In the genomic region with DNA sequence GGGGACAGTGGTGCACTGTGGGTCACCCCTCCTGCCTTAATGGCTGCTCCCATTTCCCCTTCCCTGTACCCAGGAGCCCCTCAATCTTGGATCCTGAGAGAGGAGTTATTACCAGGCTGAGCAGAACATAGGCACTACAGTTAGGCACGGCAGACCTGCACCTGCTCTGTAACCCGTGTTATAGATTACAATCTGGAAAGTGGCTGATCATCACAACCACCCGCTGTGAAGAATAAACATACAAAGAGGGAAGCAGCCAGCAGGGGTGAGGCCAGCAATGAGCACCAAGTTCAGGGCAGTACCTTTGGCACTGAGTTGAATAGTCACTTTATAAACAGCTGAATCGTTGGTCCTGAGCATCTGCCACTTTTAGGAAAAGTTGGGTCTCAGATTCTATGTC, we compare ENCODE assay signal across 17 cellular contexts. TPM values are rescaled to one million over a fixed set of nuclear protein-coding genes. Genes with fewer than 3 reads are reported as not detected.
DNase-seq lines count a peak whose midpoint lies in the region; ATAC-seq, FAIRE-seq and TF ChIP-seq lines count a peak whose summit lies in the region.
"Had no signal": no experiment of that assay in that cellular context is flagged by ENCODE, and none has a peak within 500 bp of the region (broad histone marks: within the 10 kb centered on the region; RNA-seq: fewer than 3 reads in every experiment).

No MANE protein-coding gene starts in this region.

- peaks cover 9 to 67% of the 10 kb centered on the region in 2 experiments for H3K27me3 ChIP-seq in HepG2 (ENCODE audit: control insufficient read depth in 1 of 2, insufficient read depth in 2 of 2, low read length in 2 of 2)
- H3K27me3 ChIP-seq in SK-N-SH (ENCODE audit: insufficient read depth), result no peaks in the 10 kb centered on the region

- H3K9ac ChIP-seq in HepG2 (ENCODE audit: insufficient read depth, low read depth, low read length) (no peak overlapping the region), SK-N-SH (no peak overlapping the region)

- no peak overlapping the region for H3K4me3 ChIP-seq in HepG2 (replicated peaks in 1 of 3; ENCODE audit: insufficient read depth in 1 of 3, low read depth in 2 of 3, low read length in 3 of 3)
- H3K4me3 ChIP-seq in SK-N-SH (ENCODE audit: low read depth in 2 of 2, low read length in 1 of 2), result no peak overlapping the region
- H3K4me3 ChIP-seq: prostate gland had no signal

- H3K9me2 ChIP-seq in SK-N-SH, result no peaks in the 10 kb centered on the region

- no peak for TF ChIP-seq RAD21 in HepG2 (CRISPR knock-in tag; IDR thresholded peaks at IDR 0.05)
- no peak for TF ChIP-seq RAD21 in SK-N-SH (IDR thresholded peaks at IDR 0.05; ENCODE audit: low read length)

- in situ Hi-C loops in HepG2 (cut with HindIII; ENCODE audit: extremely low pct_ligation_motif_present, low pct_unique_long_range_greater_than_20kb), result no loop called here

- no peaks in the 10 kb centered on the region for H3K36me3 Mint-ChIP-seq in activated CD4-positive, alpha-beta memory T cell treated with anti-CD3 and anti-CD28 coated beads, Interleukin-2, amount 10 ng/mL, durations not matched to agents 7 days and 5 days (ENCODE audit: low read depth)

- no peaks in the 10 kb centered on the region for H4K20me1 ChIP-seq in HepG2 (ENCODE audit: insufficient read depth, low read length)
- H4K20me1 ChIP-seq in SK-N-SH (ENCODE audit: insufficient read depth), result no peaks in the 10 kb centered on the region

- no peak overlapping the region for H3K4me3 Mint-ChIP-seq in activated CD4-positive, alpha-beta memory T cell treated with anti-CD3 and anti-CD28 coated beads, Interleukin-2, amount 10 ng/mL, durations not matched to agents 7 days and 5 days
- H3K4me3 Mint-ChIP-seq: activated CD4-positive, alpha-beta T cell treated with anti-CD3 and anti-CD28 coated beads, Interleukin-2, amount 10 ng/mL, durations not matched to agents 7 days and 5 days had no signal

- H2AFZ ChIP-seq in HepG2 (ENCODE audit: low read length) (no peak overlapping the region), SK-N-SH (ENCODE audit: low read depth) (no peak overlapping the region)

- no peak for TF ChIP-seq EP300 in HepG2 (IDR thresholded peaks at IDR 0.05; ENCODE audit: low read depth in 2 of 2, low read length in 2 of 2)
- TF ChIP-seq EP300 in HepG2 (CRISPR knock-in tag; IDR thresholded peaks at IDR 0.05; ENCODE audit: borderline replicate concordance), result no peak
- no peak for TF ChIP-seq EP300 in SK-N-SH (IDR thresholded peaks at IDR 0.05; ENCODE audit: borderline replicate concordance in 1 of 2, low read depth in 1 of 2, low read length in 1 of 2)

- peaks cover 45% of the 10 kb centered on the region for H3K27me3 Mint-ChIP-seq in activated CD4-positive, alpha-beta memory T cell treated with anti-CD3 and anti-CD28 coated beads, Interleukin-2, amount 10 ng/mL, durations not matched to agents 7 days and 5 days

- H3K9me3 Mint-ChIP-seq in activated CD4-positive, alpha-beta memory T cell treated with anti-CD3 and anti-CD28 coated beads, Interleukin-2, amount 10 ng/mL, durations not matched to agents 7 days and 5 days, result no peaks in the 10 kb centered on the region
- H3K9me3 Mint-ChIP-seq: activated CD4-positive, alpha-beta T cell treated with anti-CD3 and anti-CD28 coated beads, Interleukin-2, amount 10 ng/mL, durations not matched to agents 7 days and 5 days; activated T-cell treated with anti-CD3 and anti-CD28 coated beads, Interleukin-2, amount 50 U/mL, for 4 hours had no signal

- TF ChIP-seq POLR2A in HepG2 (IDR thresholded peaks at IDR 0.05; ENCODE audit: insufficient read depth in 1 of 2, low read depth in 2 of 2, low read length in 2 of 2), result no peak

- WGBS in HepG2 (ENCODE audit: low lambda C conversion rate), result 4% methylated on average over 4 of the region's 4 CpGs
- 38% methylated on average over 4 of the region's 4 CpGs for WGBS in SK-N-SH (ENCODE audit: low lambda C conversion rate)

- POLR2A ChIA-PET in HepG2 (lab: Yijun Ruan, JAX) (no interaction called here), SK-N-SH (lab: Yijun Ruan, JAX) (no interaction called here)
- POLR2A ChIA-PET in activated CD4-positive, alpha-beta memory T cell treated with anti-CD3 and anti-CD28 coated beads, Interleukin-2, amount 10 ng/mL, durations not matched to agents 7 days and 5 days (lab: Charles Lee), result no interaction called here

- H3K4me1 Mint-ChIP-seq in activated CD4-positive, alpha-beta memory T cell treated with anti-CD3 and anti-CD28 coated beads, Interleukin-2, amount 10 ng/mL, durations not matched to agents 7 days and 5 days, result peaks cover 5% of the 10 kb centered on the region

- H3K27ac Mint-ChIP-seq in activated CD4-positive, alpha-beta memory T cell treated with anti-CD3 and anti-CD28 coated beads, Interleukin-2, amount 10 ng/mL, durations not matched to agents 7 days and 5 days, result no peak overlapping the region
- H3K27ac Mint-ChIP-seq: activated CD4-positive, alpha-beta T cell treated with anti-CD3 and anti-CD28 coated beads, Interleukin-2, amount 10 ng/mL, durations not matched to agents 7 days and 5 days had no signal

- BruUV-seq in HepG2 (replicated peaks; lab: Mats Ljungman, UMichigan), result no TSS peak

- no peak overlapping the region for H3K27ac ChIP-seq in HepG2 (ENCODE audit: extremely low read length, insufficient read depth, low read length)
- H3K27ac ChIP-seq in SK-N-SH (ENCODE audit: low read depth in 2 of 2, low read length in 1 of 2), result no peak overlapping the region
- H3K27ac ChIP-seq: prostate gland had no signal

- no peak overlapping the region for H3K4me2 ChIP-seq in HepG2 (ENCODE audit: low read depth, low read length)
- no peak overlapping the region for H3K4me2 ChIP-seq in SK-N-SH

- H3K36me3 ChIP-seq in HepG2 (replicated peaks in 1 of 2; ENCODE audit: control insufficient read depth in 1 of 2, insufficient read depth in 2 of 2, low read length in 2 of 2), result no peaks in the 10 kb centered on the region
- no peaks in the 10 kb centered on the region for H3K36me3 ChIP-seq in SK-N-SH (replicated peaks in 1 of 2; ENCODE audit: control insufficient read depth in 1 of 2, insufficient read depth in 2 of 2, low read length in 1 of 2)
- H3K36me3 ChIP-seq: prostate gland had no signal

- no peaks in the 10 kb centered on the region for H3K4me1 ChIP-seq in HepG2 (ENCODE audit: insufficient read depth, low read length)
- H3K4me1 ChIP-seq in SK-N-SH (ENCODE audit: control insufficient read depth in 1 of 2, insufficient read depth in 2 of 2, low read depth in 1 of 2, low read length in 1 of 2), result peaks cover 0 to 11% of the 10 kb centered on the region in 2 experiments; a peak in 1 of 4 replicates
- H3K4me1 ChIP-seq: prostate gland had no signal

- CTCF ChIA-PET in HepG2 (lab: Yijun Ruan, JAX; ENCODE audit: low intra/inter-chr PET ratio, low total read pairs), result no interaction called here
- CTCF ChIA-PET in activated CD4-positive, alpha-beta memory T cell treated with anti-CD3 and anti-CD28 coated beads, Interleukin-2, amount 10 ng/mL, durations not matched to agents 7 days and 5 days (lab: Charles Lee), result no interaction called here
- CTCF ChIA-PET in SK-N-SH (lab: Yijun Ruan, JAX), result interaction anchor here (5.7 kb wide), 1 partner anchor 9 kb away, joined by 34 read pairs; no protein-coding TSS in a partner anchor

- peak; percentile 52 for DNase-seq in DMS 273 (lab: John Stamatoyannopoulos, UW; ENCODE audit: unreplicated experiment)
- peak; percentile 20 for DNase-seq in LoVo (ENCODE audit: low spot score)
- DNase-seq in NCI-H510A (lab: John Stamatoyannopoulos, UW), result peak; percentile 81
- DNase-seq in HepG2 (ENCODE audit: low spot score), result peak; percentile 3
- DNase-seq in inferior parietal cortex (ENCODE audit: extremely low spot score), result no peak
- no peak for DNase-seq in activated CD4-positive, alpha-beta memory T cell treated with anti-CD3 and anti-CD28 coated beads, Interleukin-2, amount 10 ng/mL, durations not matched to agents 7 days and 5 days
- DNase-seq in SK-N-SH, result no peak
- no peak for DNase-seq in activated effector memory CD4-positive, alpha-beta T cell treated with Interleukin-2 at 50 U/mL for 16 hours
- DNase-seq: activated CD4-positive, alpha-beta T cell treated with anti-CD3 and anti-CD28 coated beads, Interleukin-2, amount 10 ng/mL, durations not matched to agents 7 days and 5 days; activated T-cell treated with anti-CD3 and anti-CD28 coated beads, Interleukin-2, amount 50 U/mL, for 4 hours; MM.1S; SHP77 treated with DMSO at 0.1 percent for 48 hours; T-helper 9 cell had no signal

- ATAC-seq in HepG2, result no peak
- ATAC-seq: activated T-cell treated with anti-CD3 and anti-CD28 coated beads, Interleukin-2, amount 50 U/mL, for 4 hours had no signal

- no peak for TF ChIP-seq CTCF in HepG2 (CRISPR knock-in tag; IDR thresholded peaks at IDR 0.05)
- no peak for TF ChIP-seq CTCF in SK-N-SH (IDR thresholded peaks at IDR 0.05)

- no peaks in the 10 kb centered on the region for H3K9me3 ChIP-seq in HepG2 (ENCODE audit: low read length)
- H3K9me3 ChIP-seq in SK-N-SH, result no peaks in the 10 kb centered on the region
- H3K9me3 ChIP-seq: prostate gland had no signal

- H3K79me2 ChIP-seq in HepG2 (ENCODE audit: insufficient read depth, low read length), result no peaks in the 10 kb centered on the region
- no peaks in the 10 kb centered on the region for H3K79me2 ChIP-seq in SK-N-SH (ENCODE audit: insufficient read depth)

- intact Hi-C loops in HepG2 (cut with micrococcal nuclease; ENCODE audit: unreplicated experiment), result no loop called here

- FAIRE-seq in HepG2 (lab: Jason Lieb, UNC), result no peak

- no peaks in the 10 kb centered on the region for H3F3A ChIP-seq in SK-N-SH (replicated peaks; ENCODE audit: insufficient read depth)

RNA-seq across cellular contexts. Expression of a gene that starts 1.7 kb away (rescaled TPM):
- 0.04 TPM in 1 of 2 replicates, not detected in the other for total RNA-seq in HepG2 (2016; rRNA removed; fragmentation: Illumina TruSeq; extraction: Trizol)
- total RNA-seq in HepG2 (2016; cell fraction: cytosol; rRNA removed; fragmentation: Illumina TruSeq; extraction: Trizol; ENCODE audit: low read depth), result not detected in 2 replicates
- total RNA-seq in HepG2 (2016; cell fraction: insoluble cytoplasmic fraction; rRNA removed; fragmentation: Illumina TruSeq; extraction: Trizol), result 0.02 TPM in 1 of 2 replicates, not detected in the other
- not detected in 2 replicates for total RNA-seq in HepG2 (2016; cell fraction: membrane; rRNA removed; fragmentation: Illumina TruSeq; extraction: Trizol)
- not detected in 2 replicates for total RNA-seq in HepG2 (2016; cell fraction: nucleus; rRNA removed; fragmentation: Illumina TruSeq; extraction: Trizol)
- 0.01 and 0.09 TPM in 2 replicates for polyA plus RNA-seq in HepG2 (2011; rRNA removed)
- polyA plus RNA-seq in HepG2 (2011; cell fraction: cytosol; rRNA removed), result 0.04 TPM in 1 of 2 replicates, not detected in the other
- polyA plus RNA-seq in HepG2 (2011; cell fraction: nucleus; rRNA removed), result 0.14 and 0.34 TPM in 2 replicates
- 0.05 TPM in 1 of 2 replicates, not detected in the other for polyA plus RNA-seq in HepG2 (2012)
- not detected in 2 replicates for polyA plus RNA-seq in HepG2 (2016; cell fraction: cytosol; fragmentation: Illumina TruSeq; extraction: Trizol; ENCODE audit: low read depth)
- not detected in 2 replicates for polyA plus RNA-seq in HepG2 (2016; cell fraction: insoluble cytoplasmic fraction; fragmentation: Illumina TruSeq; extraction: Trizol; ENCODE audit: low read depth)
- not detected in 2 replicates for polyA plus RNA-seq in HepG2 (2016; cell fraction: membrane; fragmentation: Illumina TruSeq; extraction: Trizol; ENCODE audit: low read depth)
- 0.23 TPM in 1 of 2 replicates, not detected in the other for polyA plus RNA-seq in HepG2 (2016; cell fraction: nucleus; fragmentation: Illumina TruSeq; extraction: Trizol; ENCODE audit: insufficient read depth, low read depth)
- not detected in 2 replicates for polyA minus RNA-seq in HepG2 (2011; rRNA and poly(A)+ RNA removed; ENCODE audit: low replicate concordance)
- not detected in 2 replicates for polyA minus RNA-seq in HepG2 (2011; cell fraction: cytosol; rRNA and poly(A)+ RNA removed)
- 0.64 TPM in 1 of 2 replicates, not detected in the other for polyA minus RNA-seq in HepG2 (2011; cell fraction: nucleus; rRNA and poly(A)+ RNA removed)
- under 1 TPM; 0.38 to 0.45 TPM for total RNA-seq in activated CD4-positive, alpha-beta memory T cell treated with anti-CD3 and anti-CD28 coated beads, Interleukin-2, amount 10 ng/mL, durations not matched to agents 7 days and 5 days
- polyA plus RNA-seq in SK-N-SH (2012; rRNA removed), result 0.02 and 0.05 TPM in 2 replicates
- 0.05 and 0.10 TPM in 2 replicates for polyA plus RNA-seq in SK-N-SH (2012; cell fraction: cytosol; rRNA removed)
- polyA plus RNA-seq in SK-N-SH (2012; cell fraction: nucleus; rRNA removed), result 0.18 TPM in 2 replicates
- total RNA-seq: HT1080 had no signal

RNA-seq across cellular contexts. Expression of a gene that starts 22.5 kb away (rescaled TPM):
- not detected in 2 replicates for total RNA-seq in HepG2 (2016; rRNA removed; fragmentation: Illumina TruSeq; extraction: Trizol)
- not detected in 2 replicates for total RNA-seq in HepG2 (2016; cell fraction: cytosol; rRNA removed; fragmentation: Illumina TruSeq; extraction: Trizol; ENCODE audit: low read depth)
- total RNA-seq in HepG2 (2016; cell fraction: insoluble cytoplasmic fraction; rRNA removed; fragmentation: Illumina TruSeq; extraction: Trizol), result not detected in 2 replicates
- total RNA-seq in HepG2 (2016; cell fraction: membrane; rRNA removed; fragmentation: Illumina TruSeq; extraction: Trizol), result not detected in 2 replicates
- total RNA-seq in HepG2 (2016; cell fraction: nucleus; rRNA removed; fragmentation: Illumina TruSeq; extraction: Trizol), result not detected in 2 replicates
- not detected in 2 replicates for polyA plus RNA-seq in HepG2 (2011; rRNA removed)
- not detected in 2 replicates for polyA plus RNA-seq in HepG2 (2011; cell fraction: cytosol; rRNA removed)
- not detected in 2 replicates for polyA plus RNA-seq in HepG2 (2011; cell fraction: nucleus; rRNA removed)
- polyA plus RNA-seq in HepG2 (2012), result not detected in 2 replicates
- polyA plus RNA-seq in HepG2 (2016; cell fraction: cytosol; fragmentation: Illumina TruSeq; extraction: Trizol; ENCODE audit: low read depth), result not detected in 2 replicates
- not detected in 2 replicates for polyA plus RNA-seq in HepG2 (2016; cell fraction: insoluble cytoplasmic fraction; fragmentation: Illumina TruSeq; extraction: Trizol; ENCODE audit: low read depth)
- not detected in 2 replicates for polyA plus RNA-seq in HepG2 (2016; cell fraction: membrane; fragmentation: Illumina TruSeq; extraction: Trizol; ENCODE audit: low read depth)
- polyA plus RNA-seq in HepG2 (2016; cell fraction: nucleus; fragmentation: Illumina TruSeq; extraction: Trizol; ENCODE audit: insufficient read depth, low read depth), result not detected in 2 replicates
- polyA minus RNA-seq in HepG2 (2011; rRNA and poly(A)+ RNA removed; ENCODE audit: low replicate concordance), result not detected in 2 replicates
- not detected in 2 replicates for polyA minus RNA-seq in HepG2 (2011; cell fraction: cytosol; rRNA and poly(A)+ RNA removed)
- polyA minus RNA-seq in HepG2 (2011; cell fraction: nucleus; rRNA and poly(A)+ RNA removed), result not detected in 2 replicates
- total RNA-seq in activated CD4-positive, alpha-beta memory T cell treated with anti-CD3 and anti-CD28 coated beads, Interleukin-2, amount 10 ng/mL, durations not matched to agents 7 days and 5 days, result not detected
- not detected in 2 replicates for polyA plus RNA-seq in SK-N-SH (2012; rRNA removed)
- not detected in 2 replicates for polyA plus RNA-seq in SK-N-SH (2012; cell fraction: cytosol; rRNA removed)
- not detected in 2 replicates for polyA plus RNA-seq in SK-N-SH (2012; cell fraction: nucleus; rRNA removed)
- total RNA-seq: activated CD4-positive, alpha-beta T cell treated with anti-CD3 and anti-CD28 coated beads, Interleukin-2, amount 10 ng/mL, durations not matched to agents 7 days and 5 days; activated T-cell treated with anti-CD3 and anti-CD28 coated beads, Interleukin-2, amount 50 U/mL, for 4 hours; glomerular endothelial cell; HT1080; kidney epithelial cell had no signal

RNA-seq across cellular contexts. Expression of a gene that starts 29.3 kb away (rescaled TPM):
- not detected in 2 replicates for total RNA-seq in HepG2 (2016; rRNA removed; fragmentation: Illumina TruSeq; extraction: Trizol)
- total RNA-seq in HepG2 (2016; cell fraction: cytosol; rRNA removed; fragmentation: Illumina TruSeq; extraction: Trizol; ENCODE audit: low read depth), result not detected in 2 replicates
- total RNA-seq in HepG2 (2016; cell fraction: insoluble cytoplasmic fraction; rRNA removed; fragmentation: Illumina TruSeq; extraction: Trizol), result not detected in 2 replicates
- total RNA-seq in HepG2 (2016; cell fraction: membrane; rRNA removed; fragmentation: Illumina TruSeq; extraction: Trizol), result not detected in 2 replicates
- not detected in 2 replicates for total RNA-seq in HepG2 (2016; cell fraction: nucleus; rRNA removed; fragmentation: Illumina TruSeq; extraction: Trizol)
- polyA plus RNA-seq in HepG2 (2011; rRNA removed) (not detected in 2 replicates), SK-N-SH (2012; rRNA removed) (not detected in 2 replicates)
- polyA plus RNA-seq in HepG2 (2011; cell fraction: cytosol; rRNA removed), result not detected in 2 replicates
- polyA plus RNA-seq in HepG2 (2011; cell fraction: nucleus; rRNA removed), result not detected in 2 replicates
- not detected in 2 replicates for polyA plus RNA-seq in HepG2 (2012)
- polyA plus RNA-seq in HepG2 (2016; cell fraction: cytosol; fragmentation: Illumina TruSeq; extraction: Trizol; ENCODE audit: low read depth), result not detected in 2 replicates
- polyA plus RNA-seq in HepG2 (2016; cell fraction: insoluble cytoplasmic fraction; fragmentation: Illumina TruSeq; extraction: Trizol; ENCODE audit: low read depth), result not detected in 2 replicates
- polyA plus RNA-seq in HepG2 (2016; cell fraction: membrane; fragmentation: Illumina TruSeq; extraction: Trizol; ENCODE audit: low read depth), result not detected in 2 replicates
- polyA plus RNA-seq in HepG2 (2016; cell fraction: nucleus; fragmentation: Illumina TruSeq; extraction: Trizol; ENCODE audit: insufficient read depth, low read depth), result not detected in 2 replicates
- not detected in 2 replicates for polyA minus RNA-seq in HepG2 (2011; rRNA and poly(A)+ RNA removed; ENCODE audit: low replicate concordance)
- polyA minus RNA-seq in HepG2 (2011; cell fraction: cytosol; rRNA and poly(A)+ RNA removed), result not detected in 2 replicates
- not detected in 2 replicates for polyA minus RNA-seq in HepG2 (2011; cell fraction: nucleus; rRNA and poly(A)+ RNA removed)
- not detected for total RNA-seq in activated CD4-positive, alpha-beta memory T cell treated with anti-CD3 and anti-CD28 coated beads, Interleukin-2, amount 10 ng/mL, durations not matched to agents 7 days and 5 days
- not detected in 2 replicates for polyA plus RNA-seq in SK-N-SH (2012; cell fraction: cytosol; rRNA removed)
- polyA plus RNA-seq in SK-N-SH (2012; cell fraction: nucleus; rRNA removed), result not detected in 2 replicates
- total RNA-seq: activated CD4-positive, alpha-beta T cell treated with anti-CD3 and anti-CD28 coated beads, Interleukin-2, amount 10 ng/mL, durations not matched to agents 7 days and 5 days; activated T-cell treated with anti-CD3 and anti-CD28 coated beads, Interleukin-2, amount 50 U/mL, for 4 hours; glomerular endothelial cell; HT1080; kidney epithelial cell; prostate gland had no signal

RNA-seq across cellular contexts. Expression of a gene that starts 45.3 kb away (rescaled TPM):
- not detected in 2 replicates for total RNA-seq in HepG2 (2016; rRNA removed; fragmentation: Illumina TruSeq; extraction: Trizol)
- total RNA-seq in HepG2 (2016; cell fraction: cytosol; rRNA removed; fragmentation: Illumina TruSeq; extraction: Trizol; ENCODE audit: low read depth), result not detected in 2 replicates
- total RNA-seq in HepG2 (2016; cell fraction: insoluble cytoplasmic fraction; rRNA removed; fragmentation: Illumina TruSeq; extraction: Trizol), result not detected in 2 replicates
- total RNA-seq in HepG2 (2016; cell fraction: membrane; rRNA removed; fragmentation: Illumina TruSeq; extraction: Trizol), result not detected in 2 replicates
- not detected in 2 replicates for total RNA-seq in HepG2 (2016; cell fraction: nucleus; rRNA removed; fragmentation: Illumina TruSeq; extraction: Trizol)
- polyA plus RNA-seq in HepG2 (2011; rRNA removed) (not detected in 2 replicates), SK-N-SH (2012; rRNA removed) (not detected in 2 replicates)
- polyA plus RNA-seq in HepG2 (2011; cell fraction: cytosol; rRNA removed), result not detected in 2 replicates
- not detected in 2 replicates for polyA plus RNA-seq in HepG2 (2011; cell fraction: nucleus; rRNA removed)
- polyA plus RNA-seq in HepG2 (2012), result not detected in 2 replicates
- not detected in 2 replicates for polyA plus RNA-seq in HepG2 (2016; cell fraction: cytosol; fragmentation: Illumina TruSeq; extraction: Trizol; ENCODE audit: low read depth)
- not detected in 2 replicates for polyA plus RNA-seq in HepG2 (2016; cell fraction: insoluble cytoplasmic fraction; fragmentation: Illumina TruSeq; extraction: Trizol; ENCODE audit: low read depth)
- polyA plus RNA-seq in HepG2 (2016; cell fraction: membrane; fragmentation: Illumina TruSeq; extraction: Trizol; ENCODE audit: low read depth), result not detected in 2 replicates
- not detected in 2 replicates for polyA plus RNA-seq in HepG2 (2016; cell fraction: nucleus; fragmentation: Illumina TruSeq; extraction: Trizol; ENCODE audit: insufficient read depth, low read depth)
- not detected in 2 replicates for polyA minus RNA-seq in HepG2 (2011; rRNA and poly(A)+ RNA removed; ENCODE audit: low replicate concordance)
- polyA minus RNA-seq in HepG2 (2011; cell fraction: cytosol; rRNA and poly(A)+ RNA removed), result not detected in 2 replicates
- not detected in 2 replicates for polyA minus RNA-seq in HepG2 (2011; cell fraction: nucleus; rRNA and poly(A)+ RNA removed)
- not detected for total RNA-seq in activated CD4-positive, alpha-beta memory T cell treated with anti-CD3 and anti-CD28 coated beads, Interleukin-2, amount 10 ng/mL, durations not matched to agents 7 days and 5 days
- not detected in 2 replicates for polyA plus RNA-seq in SK-N-SH (2012; cell fraction: cytosol; rRNA removed)
- polyA plus RNA-seq in SK-N-SH (2012; cell fraction: nucleus; rRNA removed), result not detected in 2 replicates
- total RNA-seq: activated CD4-positive, alpha-beta T cell treated with anti-CD3 and anti-CD28 coated beads, Interleukin-2, amount 10 ng/mL, durations not matched to agents 7 days and 5 days; activated T-cell treated with anti-CD3 and anti-CD28 coated beads, Interleukin-2, amount 50 U/mL, for 4 hours; glomerular endothelial cell; HT1080; kidney epithelial cell had no signal

RNA-seq across cellular contexts. Expression of a gene that starts 48.8 kb away (rescaled TPM):
- 0.24 and 0.71 TPM in 2 replicates for total RNA-seq in HepG2 (2016; rRNA removed; fragmentation: Illumina TruSeq; extraction: Trizol)
- 0.44 and 1.2 TPM in 2 replicates for total RNA-seq in HepG2 (2016; cell fraction: cytosol; rRNA removed; fragmentation: Illumina TruSeq; extraction: Trizol; ENCODE audit: low read depth)
- total RNA-seq in HepG2 (2016; cell fraction: insoluble cytoplasmic fraction; rRNA removed; fragmentation: Illumina TruSeq; extraction: Trizol), result 0.39 and 0.74 TPM in 2 replicates
- 0.17 and 0.37 TPM in 2 replicates for total RNA-seq in HepG2 (2016; cell fraction: membrane; rRNA removed; fragmentation: Illumina TruSeq; extraction: Trizol)
- 0.43 and 1.4 TPM in 2 replicates for total RNA-seq in HepG2 (2016; cell fraction: nucleus; rRNA removed; fragmentation: Illumina TruSeq; extraction: Trizol)
- polyA plus RNA-seq in HepG2 (2011; rRNA removed), result 0.68 and 0.69 TPM in 2 replicates
- polyA plus RNA-seq in HepG2 (2011; cell fraction: cytosol; rRNA removed), result 0.53 and 0.90 TPM in 2 replicates
- polyA plus RNA-seq in HepG2 (2011; cell fraction: nucleus; rRNA removed), result 0.76 and 0.88 TPM in 2 replicates
- 0.05 TPM in 1 of 2 replicates, not detected in the other for polyA plus RNA-seq in HepG2 (2012)
- polyA plus RNA-seq in HepG2 (2016; cell fraction: cytosol; fragmentation: Illumina TruSeq; extraction: Trizol; ENCODE audit: low read depth), result 0.32 and 0.44 TPM in 2 replicates
- polyA plus RNA-seq in HepG2 (2016; cell fraction: insoluble cytoplasmic fraction; fragmentation: Illumina TruSeq; extraction: Trizol; ENCODE audit: low read depth), result 0.20 and 0.87 TPM in 2 replicates
- polyA plus RNA-seq in HepG2 (2016; cell fraction: membrane; fragmentation: Illumina TruSeq; extraction: Trizol; ENCODE audit: low read depth), result 0.50 and 0.71 TPM in 2 replicates
- 0.84 and 2.3 TPM in 2 replicates for polyA plus RNA-seq in HepG2 (2016; cell fraction: nucleus; fragmentation: Illumina TruSeq; extraction: Trizol; ENCODE audit: insufficient read depth, low read depth)
- polyA minus RNA-seq in HepG2 (2011; rRNA and poly(A)+ RNA removed; ENCODE audit: low replicate concordance), result 2.2 TPM in 1 of 2 replicates, not detected in the other
- polyA minus RNA-seq in HepG2 (2011; cell fraction: cytosol; rRNA and poly(A)+ RNA removed), result not detected in 2 replicates
- not detected in 2 replicates for polyA minus RNA-seq in HepG2 (2011; cell fraction: nucleus; rRNA and poly(A)+ RNA removed)
- not detected for total RNA-seq in activated CD4-positive, alpha-beta memory T cell treated with anti-CD3 and anti-CD28 coated beads, Interleukin-2, amount 10 ng/mL, durations not matched to agents 7 days and 5 days
- not detected in 2 replicates for polyA plus RNA-seq in SK-N-SH (2012; rRNA removed)
- not detected in 2 replicates for polyA plus RNA-seq in SK-N-SH (2012; cell fraction: cytosol; rRNA removed)
- not detected in 2 replicates for polyA plus RNA-seq in SK-N-SH (2012; cell fraction: nucleus; rRNA removed)
- total RNA-seq: activated CD4-positive, alpha-beta T cell treated with anti-CD3 and anti-CD28 coated beads, Interleukin-2, amount 10 ng/mL, durations not matched to agents 7 days and 5 days; activated T-cell treated with anti-CD3 and anti-CD28 coated beads, Interleukin-2, amount 50 U/mL, for 4 hours; glomerular endothelial cell; HT1080; kidney epithelial cell; prostate gland had no signal

Comparison
In these comparisons a context has a peak if more than half of its experiments do, and no peak if none do; other contexts are left out.
1. DNase-seq: peak in DMS 273 (single experiment), LoVo (single experiment), NCI-H510A (single experiment) and HepG2 (single experiment); none in inferior parietal cortex (single experiment), activated CD4-positive, alpha-beta memory T cell treated with anti-CD3 and anti-CD28 coated beads, Interleukin-2, amount 10 ng/mL, durations not matched to agents 7 days and 5 days (single experiment), SK-N-SH (single experiment) and activated effector memory CD4-positive, alpha-beta T cell treated with Interleukin-2 at 50 U/mL for 16 hours (single experiment).